1 cellular context compared by ENCODE assay signal in genomic region chr9:137114613-137115393, GRCh38.
TF ChIP-seq lines count a peak whose summit lies in the region.

Gene DPP7 (minus strand): TSS chr9:137114733. CDS start chr9:137114713, 20 bp downstream.

TF ChIP-seq in K562, 482 proteins besides CTCF, POLR2A, EP300 and RAD21 (continued from another document and continues in another):
- no peak for TF ChIP-seq TSHZ1 (CRISPR knock-in tag; IDR thresholded peaks at IDR 0.05)
- TF ChIP-seq ZNF586 (CRISPR knock-in tag; conservative IDR thresholded peaks at IDR 0.05), result no peak
- no peak for TF ChIP-seq PRPF4 (IDR thresholded peaks at IDR 0.05; ENCODE audit: insufficient read depth, low read depth, low read length, poor library complexity, severe bottlenecking)
- TF ChIP-seq TCF3 (CRISPR knock-in tag; IDR thresholded peaks at IDR 0.05), result no peak; the same call in 1 of the 2 replicates
- TF ChIP-seq ZC3H4 (CRISPR knock-in tag; IDR thresholded peaks at IDR 0.05; ENCODE audit: borderline replicate concordance), result no peak
- no peak for TF ChIP-seq MYNN (IDR thresholded peaks at IDR 0.05)
- no peak for TF ChIP-seq MYNN (CRISPR knock-in tag; IDR thresholded peaks at IDR 0.05)
- TF ChIP-seq, protein P1, sequence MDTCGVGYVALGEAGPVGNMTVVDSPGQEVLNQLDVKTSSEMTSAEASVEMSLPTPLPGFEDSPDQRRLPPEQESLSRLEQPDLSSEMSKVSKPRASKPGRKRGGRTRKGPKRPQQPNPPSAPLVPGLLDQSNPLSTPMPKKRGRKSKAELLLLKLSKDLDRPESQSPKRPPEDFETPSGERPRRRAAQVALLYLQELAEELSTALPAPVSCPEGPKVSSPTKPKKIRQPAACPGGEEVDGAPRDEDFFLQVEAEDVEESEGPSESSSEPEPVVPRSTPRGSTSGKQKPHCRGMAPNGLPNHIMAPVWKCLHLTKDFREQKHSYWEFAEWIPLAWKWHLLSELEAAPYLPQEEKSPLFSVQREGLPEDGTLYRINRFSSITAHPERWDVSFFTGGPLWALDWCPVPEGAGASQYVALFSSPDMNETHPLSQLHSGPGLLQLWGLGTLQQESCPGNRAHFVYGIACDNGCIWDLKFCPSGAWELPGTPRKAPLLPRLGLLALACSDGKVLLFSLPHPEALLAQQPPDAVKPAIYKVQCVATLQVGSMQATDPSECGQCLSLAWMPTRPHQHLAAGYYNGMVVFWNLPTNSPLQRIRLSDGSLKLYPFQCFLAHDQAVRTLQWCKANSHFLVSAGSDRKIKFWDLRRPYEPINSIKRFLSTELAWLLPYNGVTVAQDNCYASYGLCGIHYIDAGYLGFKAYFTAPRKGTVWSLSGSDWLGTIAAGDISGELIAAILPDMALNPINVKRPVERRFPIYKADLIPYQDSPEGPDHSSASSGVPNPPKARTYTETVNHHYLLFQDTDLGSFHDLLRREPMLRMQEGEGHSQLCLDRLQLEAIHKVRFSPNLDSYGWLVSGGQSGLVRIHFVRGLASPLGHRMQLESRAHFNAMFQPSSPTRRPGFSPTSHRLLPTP (IDR thresholded peaks at IDR 0.05; ENCODE audit: borderline replicate concordance, extremely low read depth, insufficient read length), result no peak
- TF ChIP-seq, protein P2, sequence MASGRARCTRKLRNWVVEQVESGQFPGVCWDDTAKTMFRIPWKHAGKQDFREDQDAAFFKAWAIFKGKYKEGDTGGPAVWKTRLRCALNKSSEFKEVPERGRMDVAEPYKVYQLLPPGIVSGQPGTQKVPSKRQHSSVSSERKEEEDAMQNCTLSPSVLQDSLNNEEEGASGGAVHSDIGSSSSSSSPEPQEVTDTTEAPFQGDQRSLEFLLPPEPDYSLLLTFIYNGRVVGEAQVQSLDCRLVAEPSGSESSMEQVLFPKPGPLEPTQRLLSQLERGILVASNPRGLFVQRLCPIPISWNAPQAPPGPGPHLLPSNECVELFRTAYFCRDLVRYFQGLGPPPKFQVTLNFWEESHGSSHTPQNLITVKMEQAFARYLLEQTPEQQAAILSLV (tag; IDR thresholded peaks at IDR 0.05), result no peak
- no peak for TF ChIP-seq ZNF699 (CRISPR knock-in tag; IDR thresholded peaks at IDR 0.05; ENCODE audit: insufficient replicate concordance)
- TF ChIP-seq CEBPZ (IDR thresholded peaks at IDR 0.05; ENCODE audit: borderline replicate concordance, low read depth, low read length), result no peak
- TF ChIP-seq, protein P3, sequence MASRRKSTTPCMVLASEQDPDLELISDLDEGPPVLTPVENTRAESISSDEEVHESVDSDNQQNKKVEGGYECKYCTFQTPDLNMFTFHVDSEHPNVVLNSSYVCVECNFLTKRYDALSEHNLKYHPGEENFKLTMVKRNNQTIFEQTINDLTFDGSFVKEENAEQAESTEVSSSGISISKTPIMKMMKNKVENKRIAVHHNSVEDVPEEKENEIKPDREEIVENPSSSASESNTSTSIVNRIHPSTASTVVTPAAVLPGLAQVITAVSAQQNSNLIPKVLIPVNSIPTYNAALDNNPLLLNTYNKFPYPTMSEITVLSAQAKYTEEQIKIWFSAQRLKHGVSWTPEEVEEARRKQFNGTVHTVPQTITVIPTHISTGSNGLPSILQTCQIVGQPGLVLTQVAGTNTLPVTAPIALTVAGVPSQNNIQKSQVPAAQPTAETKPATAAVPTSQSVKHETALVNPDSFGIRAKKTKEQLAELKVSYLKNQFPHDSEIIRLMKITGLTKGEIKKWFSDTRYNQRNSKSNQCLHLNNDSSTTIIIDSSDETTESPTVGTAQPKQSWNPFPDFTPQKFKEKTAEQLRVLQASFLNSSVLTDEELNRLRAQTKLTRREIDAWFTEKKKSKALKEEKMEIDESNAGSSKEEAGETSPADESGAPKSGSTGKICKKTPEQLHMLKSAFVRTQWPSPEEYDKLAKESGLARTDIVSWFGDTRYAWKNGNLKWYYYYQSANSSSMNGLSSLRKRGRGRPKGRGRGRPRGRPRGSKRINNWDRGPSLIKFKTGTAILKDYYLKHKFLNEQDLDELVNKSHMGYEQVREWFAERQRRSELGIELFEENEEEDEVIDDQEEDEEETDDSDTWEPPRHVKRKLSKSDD (conservative IDR thresholded peaks at IDR 0.05; ENCODE audit: low read length), result no peak
- no peak for TF ChIP-seq CUX1 (CRISPR knock-in tag; IDR thresholded peaks at IDR 0.05)
- no peak for TF ChIP-seq FOSL1 (tag; conservative IDR thresholded peaks at IDR 0.05)
- TF ChIP-seq ZNF311 (CRISPR knock-in tag; IDR thresholded peaks at IDR 0.05), result no peak
- TF ChIP-seq ETV1 (tag; conservative IDR thresholded peaks at IDR 0.05; ENCODE audit: low read depth), result no peak
- no peak for TF ChIP-seq RBM14 (IDR thresholded peaks at IDR 0.05; ENCODE audit: borderline replicate concordance, insufficient read depth, low read depth, low read length)
- TF ChIP-seq JUND (IDR thresholded peaks at IDR 0.05; ENCODE audit: borderline replicate concordance, low read depth, low read length), result no peak
- TF ChIP-seq JUND (tag; IDR thresholded peaks at IDR 0.05; ENCODE audit: borderline replicate concordance, low read depth, low read length), result no peak
- no peak for TF ChIP-seq TEAD2 (tag; IDR thresholded peaks at IDR 0.05)
- TF ChIP-seq DACH1 (IDR thresholded peaks at IDR 0.05; ENCODE audit: partially characterized antibody), result no peak
